In the genomic region with DNA sequence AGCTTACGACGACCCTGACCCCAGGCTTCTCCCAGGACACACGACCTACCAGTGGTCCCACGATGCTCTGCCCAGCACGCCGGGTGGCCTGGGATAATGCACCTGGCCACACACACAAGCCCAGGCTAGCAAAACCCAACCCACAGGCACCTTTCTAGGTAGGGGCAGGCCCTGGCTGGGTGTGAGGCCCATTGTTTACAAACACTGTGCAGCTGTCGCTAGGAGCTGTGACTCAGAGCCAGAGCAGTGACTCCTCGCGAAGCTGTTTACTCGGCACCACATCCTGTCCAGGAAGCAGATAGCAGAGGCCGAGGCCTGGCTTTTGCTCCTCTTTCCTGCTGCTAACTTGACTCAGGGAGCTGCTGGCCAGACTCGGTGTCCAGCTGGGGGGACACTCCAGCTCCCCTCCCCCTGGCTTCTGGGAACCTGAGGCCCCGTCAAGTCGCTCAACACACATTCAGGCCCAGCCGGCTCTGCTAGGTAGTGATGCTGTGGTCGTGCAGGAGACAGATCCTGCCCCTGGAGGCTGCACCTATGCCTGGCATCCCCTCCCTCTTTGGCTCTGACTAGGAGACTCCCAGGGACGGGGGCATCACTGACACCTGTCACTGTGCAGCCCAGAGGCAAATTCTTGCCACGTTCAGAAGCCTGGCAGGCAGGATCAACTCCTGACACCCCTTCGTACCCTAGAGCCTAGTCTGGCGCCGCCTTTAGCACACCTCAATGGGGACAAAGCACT, we compare ENCODE assay signal across 1 cellular context.
TF ChIP-seq lines count a peak whose summit lies in the region.

No MANE protein-coding gene starts in this region.

TF ChIP-seq in HepG2, 621 proteins besides CTCF, POLR2A, EP300 and RAD21 (continued from another document and continues in another):
- TF ChIP-seq ZBTB4 (CRISPR knock-in tag; IDR thresholded peaks at IDR 0.05; ENCODE audit: borderline replicate concordance) (no peak), ZNF446 (CRISPR knock-in tag; IDR thresholded peaks at IDR 0.05) (no peak), PTBP1 (IDR thresholded peaks at IDR 0.05; ENCODE audit: low read depth, low read length, poor library complexity, severe bottlenecking) (no peak), ZNF333 (CRISPR knock-in tag; IDR thresholded peaks at IDR 0.05; ENCODE audit: borderline replicate concordance) (no peak), RNF2 (conservative IDR thresholded peaks at IDR 0.05; ENCODE audit: low read depth) (no peak), BCL6 (CRISPR knock-in tag; IDR thresholded peaks at IDR 0.05) (peak; percentile 60; the same call in 1 of the 2 replicates), ZNF143 (CRISPR knock-in tag; IDR thresholded peaks at IDR 0.05) (no peak), ELK4 (CRISPR knock-in tag; IDR thresholded peaks at IDR 0.05; ENCODE audit: borderline replicate concordance) (no peak), STAG1 (CRISPR knock-in tag; IDR thresholded peaks at IDR 0.05) (0 out of 2 replicates have a peak, but pooled peaks have one; percentile 2), E2F1 (CRISPR knock-in tag; IDR thresholded peaks at IDR 0.05) (no peak), MYNN (CRISPR knock-in tag; IDR thresholded peaks at IDR 0.05; ENCODE audit: low read depth) (no peak), ZSCAN30 (CRISPR knock-in tag; IDR thresholded peaks at IDR 0.05) (no peak), ARID3A (IDR thresholded peaks at IDR 0.05; ENCODE audit: low read depth, low read length) (no peak), NR2C2 (CRISPR knock-in tag; IDR thresholded peaks at IDR 0.05; ENCODE audit: borderline replicate concordance) (0 out of 2 replicates have a peak, but pooled peaks have one; percentile 20), DMAP1 (CRISPR knock-in tag; IDR thresholded peaks at IDR 0.05) (no peak), AGO2 (optimal IDR thresholded peaks at IDR 0.05; ENCODE audit: low read depth, low read length) (no peak), ZNF251 (CRISPR knock-in tag; IDR thresholded peaks at IDR 0.05) (no peak), SRSF1 (optimal IDR thresholded peaks at IDR 0.05; ENCODE audit: low read depth, low read length) (no peak), NCOA1 (CRISPR knock-in tag; IDR thresholded peaks at IDR 0.05) (no peak), HOXA7 (CRISPR knock-in tag; IDR thresholded peaks at IDR 0.05) (no peak), HCFC1 (IDR thresholded peaks at IDR 0.05; ENCODE audit: low read depth, low read length) (no peak), GATAD2A (CRISPR knock-in tag; IDR thresholded peaks at IDR 0.05) (peak; percentile 80), ZNF274 (CRISPR knock-in tag; IDR thresholded peaks at IDR 0.05) (peak; percentile 77; the same call in 1 of the 2 replicates), SOX5 (CRISPR knock-in tag; IDR thresholded peaks at IDR 0.05; ENCODE audit: borderline replicate concordance) (peak; percentile 81), ZGPAT (CRISPR knock-in tag; IDR thresholded peaks at IDR 0.05) (peak; percentile 78), ZNF777 (CRISPR knock-in tag; IDR thresholded peaks at IDR 0.05) (no peak), TGIF2 (CRISPR knock-in tag; IDR thresholded peaks at IDR 0.05) (peak; percentile 75; the same call in 1 of the 2 replicates), REPIN1 (CRISPR knock-in tag; IDR thresholded peaks at IDR 0.05; ENCODE audit: borderline replicate concordance, low read depth) (no peak), PHF21A (CRISPR knock-in tag; IDR thresholded peaks at IDR 0.05) (peak; percentile 67), ZNF235 (CRISPR knock-in tag; IDR thresholded peaks at IDR 0.05; ENCODE audit: borderline replicate concordance) (no peak), ZNF841 (CRISPR knock-in tag; IDR thresholded peaks at IDR 0.05; ENCODE audit: borderline replicate concordance) (no peak), BRF2 (CRISPR knock-in tag; IDR thresholded peaks at IDR 0.05) (no peak), ZBTB49 (CRISPR knock-in tag; IDR thresholded peaks at IDR 0.05; ENCODE audit: borderline replicate concordance) (no peak), CHD4 (IDR thresholded peaks at IDR 0.05; ENCODE audit: borderline replicate concordance, low read length) (no peak), ZNF629 (CRISPR knock-in tag; conservative IDR thresholded peaks at IDR 0.05) (0 out of 2 replicates have a peak, but pooled peaks have one; percentile 11), BCLAF1 (IDR thresholded peaks at IDR 0.05) (no peak), ZNF275 (CRISPR knock-in tag; IDR thresholded peaks at IDR 0.05; ENCODE audit: borderline replicate concordance) (no peak), ZNF737 (CRISPR knock-in tag; IDR thresholded peaks at IDR 0.05; ENCODE audit: borderline replicate concordance) (no peak), HDAC2 (CRISPR knock-in tag; IDR thresholded peaks at IDR 0.05) (peak; percentile 65), GTF2F1 (IDR thresholded peaks at IDR 0.05; ENCODE audit: low read length) (no peak), MBD4 (IDR thresholded peaks at IDR 0.05; ENCODE audit: borderline replicate concordance, low read length) (no peak), ZNF839 (CRISPR knock-in tag; IDR thresholded peaks at IDR 0.05; ENCODE audit: borderline replicate concordance) (no peak), RFXAP (CRISPR knock-in tag; IDR thresholded peaks at IDR 0.05; ENCODE audit: borderline replicate concordance) (no peak), ZFP36L2 (CRISPR knock-in tag; IDR thresholded peaks at IDR 0.05) (no peak), REL (CRISPR knock-in tag; conservative IDR thresholded peaks at IDR 0.05) (no peak), MED13 (CRISPR knock-in tag; IDR thresholded peaks at IDR 0.05) (no peak), DNMT3B (CRISPR knock-in tag; conservative IDR thresholded peaks at IDR 0.05) (no peak), CCAR2 (optimal IDR thresholded peaks at IDR 0.05; ENCODE audit: low read depth, low read length) (no peak), IKZF1 (IDR thresholded peaks at IDR 0.05) (no peak)
